In genomic region chr21:31140025-31140424, GRCh38 we compare ENCODE assay signal across 16 cellular contexts.
"Had no signal": no experiment of that assay in that cellular context is flagged by ENCODE, and none has a peak within 500 bp of the region (broad histone marks: within the 10 kb centered on the region; RNA-seq: fewer than 3 reads in every experiment).

No MANE protein-coding gene starts in this region.

- H3K9me3 ChIP-seq: heart right ventricle, neutrophil, spleen, stomach, thoracic aorta, transverse colon had no signal

- H3K27me3 Mint-ChIP-seq: naive thymus-derived CD4-positive, alpha-beta T cell had no signal

- DNase-seq: effector memory CD4-positive, alpha-beta T cell; heart right ventricle; hypothalamus; kidney glomerular epithelial cell; mesendoderm; naive thymus-derived CD4-positive, alpha-beta T cell; spleen; stimulated activated CD4-positive, alpha-beta T cell treated with anti-CD3 and anti-CD28 coated beads, Interleukin-15, amount 100 ng/mL, for 24 hours; stimulated activated CD4-positive, alpha-beta T cell treated with anti-CD3 and anti-CD28 coated beads, Interleukin-2, amount 100 ng/mL, for 24 hours; stimulated activated naive CD4-positive, alpha-beta T cell; stomach; substantia nigra; transverse colon had no signal

- H3K4me1 ChIP-seq: spleen, transverse colon had no signal

- H3K27me3 ChIP-seq: stomach, transverse colon had no signal

- H3K36me3 ChIP-seq: heart right ventricle, neutrophil, spleen, stomach, thoracic aorta, transverse colon had no signal

- H3K27ac ChIP-seq: heart right ventricle, neutrophil, spleen, stomach, thoracic aorta, transverse colon had no signal

- H3K4me3 ChIP-seq: heart right ventricle, spleen, stomach, thoracic aorta, transverse colon had no signal

- ATAC-seq: esophagus mucosa; naive thymus-derived CD4-positive, alpha-beta T cell had no signal
